11 cellular contexts compared by ENCODE assay signal in genomic region chr10:71805776-71806705, GRCh38. TPM values are rescaled to one million over a fixed set of nuclear protein-coding genes. Genes with fewer than 3 reads are reported as not detected.
DNase-seq lines count a peak whose midpoint lies in the region; FAIRE-seq and TF ChIP-seq lines count a peak whose summit lies in the region.
"Had no signal": no experiment of that assay in that cellular context is flagged by ENCODE, and none has a peak within 500 bp of the region (broad histone marks: within the 10 kb centered on the region; RNA-seq: fewer than 3 reads in every experiment).

No MANE protein-coding gene starts in this region.

- no peak for FAIRE-seq in frontal cortex (lab: Jason Lieb, UNC)
- FAIRE-seq: TTC549 had no signal

- H3K36me3 ChIP-seq in stomach: no peaks in the 10 kb centered on the region

- no peak for TF ChIP-seq EP300 in Ishikawa (IDR thresholded peaks at IDR 0.05; ENCODE audit: borderline replicate concordance)
- TF ChIP-seq EP300 in stomach (IDR thresholded peaks at IDR 0.05): no peak

- DNase-seq in cardiac fibroblast (ENCODE audit: low read depth in 2 of 2) (peak; percentile 30), stomach (peak; percentile 64), ACHN (no peak), activated gamma-delta T cell treated with Interleukin-2 at 50 U/mL for 16 hours (no peak), frontal cortex (ENCODE audit: low spot score in 2 of 2) (no peak)
- DNase-seq: activated effector memory CD4-positive, alpha-beta T cell treated with Interleukin-2 at 50 U/mL for 16 hours; GDM1; NCI-H524 treated with DMSO at 0.1 percent for 48 hours had no signal

- WGBS in stomach, 5 donors: 22 to 39% (median 27%) methylated on average over 36 to 41 of the region's 41 CpGs

- no peak for TF ChIP-seq CTCF in cardiac fibroblast (IDR thresholded peaks at IDR 0.05; ENCODE audit: low read depth, low read length)
- no peak for TF ChIP-seq CTCF in stomach (IDR thresholded peaks at IDR 0.05)

- H3K4me3 ChIP-seq in cardiac fibroblast (replicated peaks in 1 of 2; ENCODE audit: low read depth in 2 of 2, low read length in 2 of 2): no peak overlapping the region
- H3K4me3 ChIP-seq in stomach: no peak overlapping the region

- H3K4me1 ChIP-seq in stomach: peaks cover 0 to 25% (median 17%) of the 10 kb centered on the region in 4 donors

- H3K27ac ChIP-seq in layer of hippocampus (ENCODE audit: low read depth, low read length) (peak overlapping the region; percentile 23), stomach (peak overlapping the region in 2 of 5 donors; percentile 0 to 35)

- TF ChIP-seq POLR2A in stomach (IDR thresholded peaks at IDR 0.05): no peak

- intact Hi-C loops in stomach (cut with DNase I; ENCODE audit: low total_unique reads): no loop called here

- TF ChIP-seq RAD21 in Ishikawa (IDR thresholded peaks at IDR 0.05; ENCODE audit: low read depth): no peak

- no peaks in the 10 kb centered on the region for H3K27me3 ChIP-seq in layer of hippocampus (ENCODE audit: control insufficient read depth, insufficient read depth, low read length)
- H3K27me3 ChIP-seq in stomach: peaks cover 0 to 17% (median 0%) of the 10 kb centered on the region in 3 donors

- no peaks in the 10 kb centered on the region for H3K9me3 ChIP-seq in stomach

- in situ Hi-C loops in ACHN (cut with HindIII; ENCODE audit: low pct_ligation_motif_present, low pct_unique_long_range_greater_than_20kb, low sequenced_read_pairs): no loop called here

TF ChIP-seq in Ishikawa, 13 proteins besides CTCF, POLR2A, EP300 and RAD21:
- TF ChIP-seq, protein P1, sequence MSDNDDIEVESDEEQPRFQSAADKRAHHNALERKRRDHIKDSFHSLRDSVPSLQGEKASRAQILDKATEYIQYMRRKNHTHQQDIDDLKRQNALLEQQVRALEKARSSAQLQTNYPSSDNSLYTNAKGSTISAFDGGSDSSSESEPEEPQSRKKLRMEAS (IDR thresholded peaks at IDR 0.05): peak; percentile 55
- no peak for TF ChIP-seq CREB1 (IDR thresholded peaks at IDR 0.05; ENCODE audit: low read depth)

RNA-seq across cellular contexts. Expression of gene VSIR, which starts 32.7 kb away (rescaled TPM):
- total RNA-seq in stomach (100 to 1,000 TPM in 1 of 5 donors, 10 to 100 TPM in 4; 14.7 to 103 (median 16.5) TPM), frontal cortex (2.0 TPM)
- polyA plus RNA-seq in stomach: 10 to 100 TPM; 14.2 to 21.7 (median 15.9) TPM

RNA-seq across cellular contexts. Expression of gene PSAP, which starts 45.0 kb away (rescaled TPM):
- total RNA-seq in stomach (100 to 1,000 TPM; 176 to 709 (median 604) TPM), frontal cortex (482 TPM)
- 100 to 1,000 TPM; 174 to 311 (median 308) TPM for polyA plus RNA-seq in stomach

Comparison
In these comparisons a context has a peak if more than half of its experiments do, and no peak if none do; other contexts are left out.
1. DNase-seq: peak in cardiac fibroblast (2 of 2) and stomach (single experiment); none in ACHN (single experiment), activated gamma-delta T cell treated with Interleukin-2 at 50 U/mL for 16 hours (single experiment) and frontal cortex (0 of 2).